8 cellular contexts compared by ENCODE assay signal in the genomic region with DNA sequence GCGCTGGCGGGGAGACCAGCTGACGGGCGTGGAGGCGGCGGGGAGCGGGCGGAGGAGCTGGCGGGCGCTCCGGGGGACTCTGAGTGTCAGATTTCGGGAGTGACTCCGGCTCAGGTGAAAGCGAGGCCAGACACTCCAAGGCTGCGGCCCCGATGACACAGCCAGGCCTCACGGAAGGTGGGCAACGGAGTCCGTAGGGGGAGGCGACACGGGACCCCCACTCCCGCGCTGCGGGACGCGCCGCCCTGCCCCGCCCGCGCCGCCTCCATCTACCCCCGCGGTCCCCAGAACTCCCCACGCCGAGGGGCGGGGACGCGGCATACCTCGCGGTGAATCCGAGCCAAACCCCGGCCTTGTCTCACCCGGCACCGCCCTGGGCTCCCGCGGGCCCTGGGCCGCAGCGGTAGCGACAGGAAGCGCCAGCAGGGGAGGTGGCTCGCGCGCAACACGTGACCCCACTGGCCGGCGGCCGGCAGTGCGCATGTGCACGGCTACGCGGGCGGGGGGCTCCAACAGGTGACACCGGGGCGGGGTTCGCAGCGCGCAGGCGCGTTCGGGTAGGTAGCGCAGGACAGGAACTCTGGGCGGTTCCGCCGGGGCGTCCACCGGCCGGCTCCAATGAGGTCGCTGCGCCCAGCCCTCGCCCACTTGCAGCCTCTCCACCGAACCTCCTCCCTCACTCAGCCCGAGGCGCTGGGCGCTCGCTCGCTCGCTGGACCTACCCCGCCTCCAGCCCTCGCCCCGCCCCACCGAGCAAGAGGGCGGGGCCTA. TPM values are rescaled to one million over a fixed set of nuclear protein-coding genes. Genes with fewer than 3 reads are reported as not detected.
DNase-seq lines count a peak whose midpoint lies in the region; ATAC-seq, FAIRE-seq and TF ChIP-seq lines count a peak whose summit lies in the region.

A gene with protein sequence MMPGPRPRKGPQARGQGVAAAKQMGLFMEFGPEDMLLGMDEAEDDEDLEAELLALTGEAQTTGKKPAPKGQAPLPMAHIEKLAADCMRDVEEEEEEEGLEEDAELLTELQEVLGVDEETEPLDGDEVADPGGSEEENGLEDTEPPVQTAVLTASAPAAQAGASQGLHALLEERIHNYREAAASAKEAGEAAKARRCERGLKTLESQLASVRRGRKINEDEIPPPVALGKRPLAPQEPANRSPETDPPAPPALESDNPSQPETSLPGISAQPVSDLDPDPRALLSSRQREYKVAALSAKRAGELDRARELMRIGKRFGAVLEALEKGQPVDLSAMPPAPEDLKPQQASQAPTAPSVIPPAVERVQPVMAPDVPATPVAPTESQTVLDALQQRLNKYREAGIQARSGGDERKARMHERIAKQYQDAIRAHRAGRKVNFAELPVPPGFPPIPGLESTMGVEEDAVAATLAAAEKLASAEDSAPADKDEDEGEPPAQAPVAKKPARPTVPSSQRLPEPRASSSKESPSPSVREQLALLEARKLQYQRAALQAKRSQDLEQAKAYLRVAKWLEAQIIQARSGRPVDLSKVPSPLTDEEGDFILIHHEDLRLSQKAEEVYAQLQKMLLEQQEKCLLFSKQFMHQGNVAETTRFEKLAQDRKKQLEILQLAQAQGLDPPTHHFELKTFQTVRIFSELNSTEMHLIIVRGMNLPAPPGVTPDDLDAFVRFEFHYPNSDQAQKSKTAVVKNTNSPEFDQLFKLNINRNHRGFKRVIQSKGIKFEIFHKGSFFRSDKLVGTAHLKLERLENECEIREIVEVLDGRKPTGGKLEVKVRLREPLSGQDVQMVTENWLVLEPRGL (minus strand): TSS at position 460 of the 771 bp plus-strand sequence. CDS start 1,585 bp downstream, outside the sequence.

- peak; percentile 93 for ATAC-seq in HG03432 (IDR thresholded peaks at IDR 0.05; ENCODE audit: unreplicated experiment)

- TF ChIP-seq POLR2A in GM19099 (IDR thresholded peaks at IDR 0.05; ENCODE audit: extremely low read depth, insufficient read length, low read depth), result peak; percentile 97

- H3K36me3 ChIP-seq in kidney (ENCODE audit: control insufficient read depth in 1 of 2, insufficient read depth in 2 of 2, low read length in 2 of 2), result peaks cover 14 to 20% of the 10 kb centered on the region in 2 donors

- peak within 1 kb of the TSS; percentile 96 for H3K9ac ChIP-seq in kidney (ENCODE audit: low read length in 2 of 2)

- intact Hi-C loops in kidney (cut with DNase I), result no loop called here

- DNase-seq in Ammon's horn (ENCODE audit: low spot score) (peak; percentile 93), NCI-H510A (lab: John Stamatoyannopoulos, UW) (peak; percentile 95), cerebellum (ENCODE audit: low spot score) (peak; percentile 98), kidney (peak; percentile 100)
- DNase-seq in activated CD4-positive, alpha-beta T cell treated with anti-CD3 and anti-CD28 coated beads for 1 hour, result peak; percentile 99
- peak; percentile 99 for DNase-seq in stimulated activated CD4-positive, alpha-beta T cell treated with anti-CD3 and anti-CD28 coated beads, Interleukin-15, amount 100 ng/mL, for 24 hours

- H3K9me3 ChIP-seq in kidney (ENCODE audit: control insufficient read depth in 1 of 2, low read length in 2 of 2), result no peaks in the 10 kb centered on the region

- H3K4me3 ChIP-seq in kidney (ENCODE audit: low read length in 2 of 2), result peak within 1 kb of the TSS; percentile 92 to 99

- TF ChIP-seq CTCF in kidney (IDR thresholded peaks at IDR 0.05; ENCODE audit: borderline replicate concordance, extremely low read depth, insufficient read depth), result no peak

- FAIRE-seq in kidney (lab: Jason Lieb, UNC), result peak; percentile 68

- H3K27ac ChIP-seq in kidney (ENCODE audit: low read depth in 2 of 2, low read length in 2 of 2), result peak within 1 kb of the TSS; percentile 88 to 92

- H3K4me1 ChIP-seq in kidney (ENCODE audit: control insufficient read depth in 1 of 2, insufficient read depth in 1 of 2, low read depth in 1 of 2, low read length in 2 of 2), result peaks cover 8 to 15% of the 10 kb centered on the region in 2 donors

RNA-seq across cellular contexts. Expression of the gene that starts here (rescaled TPM):
- total RNA-seq in cerebellum, result 11.8 TPM
- 42.5 TPM for total RNA-seq in kidney
- polyA plus RNA-seq in kidney (ENCODE audit: insufficient read depth, low read depth, low replicate concordance), result 26.9 TPM

Comparison
In these comparisons a context has a peak if more than half of its experiments do, and no peak if none do; other contexts are left out.
1. Peak in every context shown above with its lines: DNase-seq, ATAC-seq, H3K4me3 ChIP-seq and H3K27ac ChIP-seq.